8 cellular contexts compared by ENCODE assay signal in the genomic region with DNA sequence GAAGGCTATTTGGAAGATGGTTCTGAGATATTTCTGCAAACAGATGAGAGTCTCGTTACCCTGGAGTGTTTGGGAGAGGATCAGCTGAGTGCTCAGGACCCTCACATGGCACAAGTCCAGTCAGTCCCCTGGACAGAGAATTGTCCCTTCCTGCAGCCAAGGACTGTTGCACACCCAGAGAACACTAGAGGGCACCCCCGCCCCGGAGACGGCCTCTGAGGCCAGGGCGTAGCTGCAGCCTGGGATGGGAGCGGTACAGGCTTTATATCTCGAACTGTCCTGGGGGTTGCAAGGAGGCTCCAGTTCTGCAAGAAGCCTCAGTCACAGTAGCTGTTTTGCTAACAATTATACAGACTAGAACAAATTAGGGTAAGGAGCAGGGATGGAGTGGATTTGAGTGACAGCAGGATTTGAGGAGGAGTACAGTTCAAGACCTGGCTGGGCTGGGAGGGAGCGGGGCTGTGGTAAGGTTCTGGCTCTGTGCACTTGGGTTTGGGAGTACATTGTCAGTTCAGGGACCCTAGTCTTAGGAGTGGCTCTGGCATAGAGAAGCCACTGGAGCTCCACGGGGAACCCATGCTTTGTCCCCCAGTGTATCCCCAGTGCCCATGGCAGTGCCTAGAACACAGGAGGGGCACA.
DNase-seq lines count a peak whose midpoint lies in the region; ATAC-seq, FAIRE-seq and TF ChIP-seq lines count a peak whose summit lies in the region.

No MANE protein-coding gene starts in this region.

- no peak for ATAC-seq in HG03457 (IDR thresholded peaks at IDR 0.05; ENCODE audit: unreplicated experiment)

- CTCF ChIA-PET in AG04449 (lab: Yijun Ruan, JAX), result interaction anchor here (0.7 to 25.0 kb wide), 55 partner anchors 11 to 898 kb away, joined by 3 to 512 read pairs (median 6); a partner anchor contains a TSS
- CTCF ChIA-PET in RWPE1 (lab: Yijun Ruan, JAX), result interaction anchor here (0.6 to 3.5 kb wide), 46 partner anchors 8 to 695 kb away, joined by 3 to 29 read pairs (median 4); no protein-coding TSS in a partner anchor

- H3K4me3 ChIP-seq in AG04449 (ENCODE audit: low read depth, low read length), result no peak overlapping the region
- H3K4me3 ChIP-seq in MG63, result no peak overlapping the region
- H3K4me3 ChIP-seq in bronchial epithelial cell (ENCODE audit: low read depth, low read length), result no peak overlapping the region
- H3K4me3 ChIP-seq in kidney epithelial cell (ENCODE audit: low read depth, low read length), result no peak overlapping the region

- POLR2A ChIA-PET in AG04449 (lab: Yijun Ruan, JAX) (interaction anchor here (0.7 to 1.7 kb wide), 4 partner anchors 39 to 97 kb away, joined by 3 to 7 read pairs (median 4); no protein-coding TSS in a partner anchor), RWPE1 (lab: Yijun Ruan, JAX; ENCODE audit: low non-redundant PET) (no interaction called here)

- no peak for DNase-seq in AG04449 (ENCODE audit: low read depth, low spot score)
- peak; percentile 48 for DNase-seq in GM18507 (ENCODE audit: extremely low spot score, insufficient read length, low read depth)
- peak; percentile 77 for DNase-seq in MG63
- DNase-seq in RWPE1 (ENCODE audit: low spot score), result peak; percentile 79
- peak; percentile 40 for DNase-seq in bronchial epithelial cell (ENCODE audit: low read depth)
- DNase-seq in kidney epithelial cell (ENCODE audit: low read depth), result no peak
- DNase-seq in stimulated activated CD4-positive, alpha-beta T cell treated with anti-CD3 and anti-CD28 coated beads, Interleukin-15, amount 100 ng/mL, for 24 hours, result peak; percentile 54

- H3K36me3 ChIP-seq in MG63 (peaks cover 7% of the 10 kb centered on the region), bronchial epithelial cell (ENCODE audit: control insufficient read depth, insufficient read depth, low read length) (peaks cover 5% of the 10 kb centered on the region), kidney epithelial cell (ENCODE audit: control insufficient read depth, insufficient read depth, low read length) (peaks cover 11% of the 10 kb centered on the region)

- H3K27ac ChIP-seq in RWPE1, result peak overlapping the region; percentile 71

- FAIRE-seq in GM18507 (lab: Jason Lieb, UNC) (peak; percentile 77), bronchial epithelial cell (lab: Jason Lieb, UNC) (peak; percentile 85)

- TF ChIP-seq CTCF in AG04449 (IDR thresholded peaks at IDR 0.05; ENCODE audit: insufficient read depth, low read length, missing control alignments) (peak; percentile 97), RWPE1 (conservative IDR thresholded peaks at IDR 0.05; ENCODE audit: low read depth) (peak; percentile 94), bronchial epithelial cell (IDR thresholded peaks at IDR 0.05; ENCODE audit: insufficient read depth, low read length, severe bottlenecking) (peak; percentile 96), kidney epithelial cell (IDR thresholded peaks at IDR 0.05; ENCODE audit: insufficient read depth, low read length, poor library complexity, severe bottlenecking) (peak; percentile 92)

- H3K27me3 ChIP-seq in MG63 (no peaks in the 10 kb centered on the region), bronchial epithelial cell (ENCODE audit: control insufficient read depth, insufficient read depth, low read length) (no peaks in the 10 kb centered on the region), kidney epithelial cell (ENCODE audit: control insufficient read depth, insufficient read depth, low read length) (no peaks in the 10 kb centered on the region)

- H3K9me3 ChIP-seq in MG63, result no peaks in the 10 kb centered on the region

Comparison
In these comparisons a context has a peak if more than half of its experiments do, and no peak if none do; other contexts are left out.
1. DNase-seq: peak in GM18507 (single experiment), MG63 (single experiment), RWPE1 (single experiment), bronchial epithelial cell (single experiment) and stimulated activated CD4-positive, alpha-beta T cell treated with anti-CD3 and anti-CD28 coated beads, Interleukin-15, amount 100 ng/mL, for 24 hours (single experiment); none in AG04449 (single experiment) and kidney epithelial cell (single experiment).
2. Peak in every context shown above with its lines, with median percentiles within 50 percentile points of each other: CTCF ChIP-seq.